9 cellular contexts compared by ENCODE assay signal in genomic region chr3:48685293-48685602, GRCh38. TPM values are rescaled to one million over a fixed set of nuclear protein-coding genes. Genes with fewer than 3 reads are reported as not detected.
DNase-seq lines count a peak whose midpoint lies in the region; ATAC-seq, FAIRE-seq and TF ChIP-seq lines count a peak whose summit lies in the region.
"Had no signal": no experiment of that assay in that cellular context is flagged by ENCODE, and none has a peak within 500 bp of the region (broad histone marks: within the 10 kb centered on the region; RNA-seq: fewer than 3 reads in every experiment).

No MANE protein-coding gene starts in this region.

- POLR2A ChIA-PET in HEK293T (lab: Yijun Ruan, JAX), result interaction anchor here (1.1 to 2.1 kb wide), 7 partner anchors 10 to 51 kb away, joined by 3 to 18 read pairs (median 10); partner anchors contain the start of genes CELSR3, IP6K2 and SLC26A6

- H3K27me3 ChIP-seq in bronchial epithelial cell (ENCODE audit: control insufficient read depth, insufficient read depth, low read length) (no peaks in the 10 kb centered on the region), mucosa of stomach (ENCODE audit: control insufficient read depth, insufficient read depth, low read length) (no peaks in the 10 kb centered on the region)

- peaks cover 25% of the 10 kb centered on the region for H3K4me1 ChIP-seq in mucosa of stomach (ENCODE audit: control insufficient read depth, insufficient read depth, low read length)

- H3K36me3 ChIP-seq in bronchial epithelial cell (ENCODE audit: control insufficient read depth, insufficient read depth, low read length) (peaks cover 33% of the 10 kb centered on the region), mucosa of stomach (ENCODE audit: control insufficient read depth, insufficient read depth, low read length) (peaks cover 14% of the 10 kb centered on the region)

- H3K4me3 ChIP-seq in bronchial epithelial cell (ENCODE audit: low read depth, low read length) (peak overlapping the region; percentile 69), mucosa of stomach (ENCODE audit: low read length) (peak overlapping the region; percentile 72)

- CTCF ChIA-PET in HEK293T (lab: Yijun Ruan, JAX), result interaction anchor here (1.0 to 1.5 kb wide), 4 partner anchors 11 to 30 kb away, joined by 3 to 11 read pairs (median 3); no protein-coding TSS in a partner anchor

- TF ChIP-seq CTCF in 22Rv1 (IDR thresholded peaks at IDR 0.05), result no peak
- no peak for TF ChIP-seq CTCF in bronchial epithelial cell (IDR thresholded peaks at IDR 0.05; ENCODE audit: insufficient read depth, low read length, severe bottlenecking)

- ATAC-seq in HG02852 (IDR thresholded peaks at IDR 0.05; ENCODE audit: unreplicated experiment), result peak; percentile 4
- ATAC-seq in sciatic nerve, result no peak
- ATAC-seq in HG02840 (IDR thresholded peaks at IDR 0.05; ENCODE audit: low FRiP score, unreplicated experiment), result no peak

- peak overlapping the region; percentile 89 for H3K27ac ChIP-seq in 22Rv1

- DNase-seq in bronchial epithelial cell (ENCODE audit: low read depth) (no peak), NCI-H2196 treated with DMSO at 0.1 percent for 48 hours (lab: John Stamatoyannopoulos, UW; ENCODE audit: unreplicated experiment) (no peak), sciatic nerve (ENCODE audit: low spot score) (no peak), HEK293T (ENCODE audit: extremely low spot score) (no peak)

- H3K9ac ChIP-seq in mucosa of stomach (ENCODE audit: low read length), result peak overlapping the region; percentile 89

- FAIRE-seq in bronchial epithelial cell (lab: Jason Lieb, UNC), result no peak
- FAIRE-seq: islet of Langerhans had no signal

- intact Hi-C loops in sciatic nerve (cut with DNase I), result no loop called here

- H3K9me3 ChIP-seq in mucosa of stomach (ENCODE audit: control insufficient read depth, low read length), result no peaks in the 10 kb centered on the region

TF ChIP-seq in HEK293T, 16 proteins besides CTCF, POLR2A, EP300 and RAD21:
- no peak for TF ChIP-seq LEF1 (IDR thresholded peaks at IDR 0.05; ENCODE audit: borderline replicate concordance)
- no peak for TF ChIP-seq L3MBTL2 (conservative IDR thresholded peaks at IDR 0.05)
- no peak for TF ChIP-seq ELF4 (IDR thresholded peaks at IDR 0.05)
- TF ChIP-seq SP1 (IDR thresholded peaks at IDR 0.05), result no peak

RNA-seq across cellular contexts. Expression of gene NCKIPSD, which starts 0.5 kb away (rescaled TPM):
- 10.5 and 14.3 TPM in 2 replicates for total RNA-seq in bronchial epithelial cell
- total RNA-seq in sciatic nerve, result 29.3 TPM

RNA-seq across cellular contexts. Expression of gene CELSR3, which starts 22.6 kb away (rescaled TPM):
- 1.0 and 1.1 TPM in 2 replicates for total RNA-seq in bronchial epithelial cell
- total RNA-seq in sciatic nerve, result 1.5 TPM

RNA-seq across cellular contexts. Expression of gene IP6K2, which starts 31.8 kb away (rescaled TPM):
- total RNA-seq in bronchial epithelial cell (37.4 and 53.8 TPM in 2 replicates), sciatic nerve (104 TPM)

RNA-seq across cellular contexts. Expression of gene SLC26A6, which starts 50.0 kb away (rescaled TPM):
- 33.8 and 45.8 TPM in 2 replicates for total RNA-seq in bronchial epithelial cell
- 17.1 TPM for total RNA-seq in sciatic nerve
